ENCODE assay signal across 8 cellular contexts in genomic region chr7:45921699-45922519, GRCh38. TPM values are rescaled to one million over a fixed set of nuclear protein-coding genes. Genes with fewer than 3 reads are reported as not detected.
DNase-seq lines count a peak whose midpoint lies in the region; ATAC-seq and TF ChIP-seq lines count a peak whose summit lies in the region.

No MANE protein-coding gene starts in this region.

- H4K20me1 ChIP-seq in HCT116 (ENCODE audit: insufficient read depth) = no peaks in the 10 kb centered on the region

- H3K27me3 ChIP-seq in CD8-positive, alpha-beta memory T cell (ENCODE audit: insufficient read depth, low read length, poor library complexity, severe bottlenecking) = no peaks in the 10 kb centered on the region
- peaks cover 8% of the 10 kb centered on the region; the same call in 1 of the 2 replicates for H3K27me3 ChIP-seq in HCT116 (ENCODE audit: insufficient read depth, low read length)
- H3K27me3 ChIP-seq in esophagus muscularis mucosa = peaks cover 0 to 60% (median 19%) of the 10 kb centered on the region in 4 donors
- peaks cover 0 to 6% of the 10 kb centered on the region in 2 donors for H3K27me3 ChIP-seq in naive thymus-derived CD4-positive, alpha-beta T cell (ENCODE audit: control insufficient read depth in 2 of 2, insufficient read depth in 2 of 2, low read length in 2 of 2)

- H2AFZ ChIP-seq in HCT116 (ENCODE audit: low read depth, low read length, poor library complexity, severe bottlenecking) = peak overlapping the region; percentile 69

- BruUV-seq in HCT116 (replicated peaks; lab: Mats Ljungman, UMichigan) = no TSS peak

- H3K79me2 ChIP-seq in HCT116 (ENCODE audit: insufficient read depth, low read length) = no peaks in the 10 kb centered on the region

- TF ChIP-seq POLR2A in HCT116 (IDR thresholded peaks at IDR 0.05; ENCODE audit: borderline replicate concordance, extremely low read depth, insufficient read depth, insufficient read length) (no peak), esophagus muscularis mucosa (IDR thresholded peaks at IDR 0.05; ENCODE audit: low read depth) (no peak)

- H3K4me3 Mint-ChIP-seq in CD8-positive, alpha-beta memory T cell = peak overlapping the region; percentile 33 to 78 (median 69)
- peak overlapping the region; percentile 59 for H3K4me3 Mint-ChIP-seq in T-helper 2 cell treated with Interferon-gamma antibody and Interleukin-4, amounts not matched to agents 5 μg/mL and 100 μg/mL, for 36 hours
- H3K4me3 Mint-ChIP-seq in naive thymus-derived CD4-positive, alpha-beta T cell = peak overlapping the region; percentile 55 to 82 (median 64)

- H3K27ac Mint-ChIP-seq in CD8-positive, alpha-beta memory T cell = peak overlapping the region in 7 of 8 donors; percentile 35 to 78 (median 56)
- peak overlapping the region; percentile 39 for H3K27ac Mint-ChIP-seq in T-helper 2 cell treated with Interferon-gamma antibody and Interleukin-4, amounts not matched to agents 5 μg/mL and 100 μg/mL, for 36 hours
- H3K27ac Mint-ChIP-seq in naive thymus-derived CD4-positive, alpha-beta T cell = peak overlapping the region in 3 of 9 donors; percentile 62 to 68 (median 63)

- H3K27ac ChIP-seq in CD8-positive, alpha-beta memory T cell (ENCODE audit: low read depth, low read length) = no peak overlapping the region
- H3K27ac ChIP-seq in HCT116 (ENCODE audit: low read depth, low read length) (no peak overlapping the region), esophagus muscularis mucosa (replicated peaks in 1 of 4) (peak overlapping the region in 1 of 4 donors; percentile 34)
- H3K27ac ChIP-seq in naive thymus-derived CD4-positive, alpha-beta T cell (ENCODE audit: low read depth, low read length) = no peak overlapping the region

- TF ChIP-seq RAD21 in HCT116 (IDR thresholded peaks at IDR 0.05; ENCODE audit: low read depth) = peak; percentile 91

- intact Hi-C loops in HCT116 (cut with micrococcal nuclease) (loop anchor here (2.0 kb wide), 2 partner anchors 1167 to 1333 kb away; no protein-coding TSS in a partner anchor), esophagus muscularis mucosa (cut with DNase I) (loop anchor here (2.0 kb wide), 1 partner anchor 1167 kb away; no protein-coding TSS in a partner anchor)
- intact Hi-C loops in naive thymus-derived CD4-positive, alpha-beta T cell (cut with micrococcal nuclease) = loop anchor here in 1 of 2 donors (1.0 kb wide), 3 partner anchors 18 to 430 kb away; no protein-coding TSS in a partner anchor

- H3K27me3 Mint-ChIP-seq in CD8-positive, alpha-beta memory T cell = peaks cover 41 to 52% of the 10 kb centered on the region in 2 donors
- peaks cover 76% of the 10 kb centered on the region for H3K27me3 Mint-ChIP-seq in T-helper 2 cell treated with Interferon-gamma antibody and Interleukin-4, amounts not matched to agents 5 μg/mL and 100 μg/mL, for 36 hours (ENCODE audit: low read depth)
- peaks cover 40 to 73% (median 51%) of the 10 kb centered on the region in 5 donors for H3K27me3 Mint-ChIP-seq in naive thymus-derived CD4-positive, alpha-beta T cell

- DNase-seq in CD8-positive, alpha-beta memory T cell = no peak
- DNase-seq in HCT116 (ENCODE audit: low read depth, low spot score) (peak; percentile 44), esophagus muscularis mucosa (ENCODE audit: extremely low spot score) (peak; percentile 89), SIG-M5 (lab: John Stamatoyannopoulos, UW) (no peak), NCI-H1436 treated with DMSO at 0.1 percent for 48 hours (lab: John Stamatoyannopoulos, UW) (no peak)
- no peak for DNase-seq in T-helper 2 cell treated with Interferon-gamma antibody and Interleukin-4, amounts not matched to agents 5 μg/mL and 100 μg/mL, for 36 hours (ENCODE audit: low spot score)
- no peak for DNase-seq in naive thymus-derived CD4-positive, alpha-beta T cell

- POLR2A ChIA-PET in CD8-positive, alpha-beta memory T cell (lab: Charles Lee) = no interaction called here
- POLR2A ChIA-PET in HCT116 (lab: Charles Lee) = no interaction called here
- POLR2A ChIA-PET in naive thymus-derived CD4-positive, alpha-beta T cell (lab: Charles Lee) = interaction anchor here (0.6 to 1.7 kb wide), 3 partner anchors 18 to 1347 kb away, joined by 3 to 7 read pairs (median 3); no protein-coding TSS in a partner anchor

- no peak overlapping the region for H3K9ac ChIP-seq in HCT116 (ENCODE audit: low read length)

- CTCF ChIA-PET in CD8-positive, alpha-beta memory T cell (lab: Charles Lee) = interaction anchor here (0.8 to 3.2 kb wide), 10 partner anchors 10 to 436 kb away, joined by 3 to 12 read pairs (median 4); no protein-coding TSS in a partner anchor
- CTCF ChIA-PET in HCT116 (lab: Charles Lee) = interaction anchor here (0.7 to 3.1 kb wide), 18 partner anchors 8 to 1311 kb away, joined by 3 to 27 read pairs (median 5); no protein-coding TSS in a partner anchor
- CTCF ChIA-PET in naive thymus-derived CD4-positive, alpha-beta T cell (lab: Charles Lee) = interaction anchor here (0.6 to 1.7 kb wide), 6 partner anchors 9 to 491 kb away, joined by 3 to 9 read pairs (median 4); no protein-coding TSS in a partner anchor

- no peaks in the 10 kb centered on the region for H3K9me3 ChIP-seq in CD8-positive, alpha-beta memory T cell (ENCODE audit: low read length)
- H3K9me3 ChIP-seq in HCT116 (ENCODE audit: control insufficient read depth in 1 of 2, insufficient read depth in 1 of 2, low read depth in 1 of 2, low read length in 2 of 2) (no peaks in the 10 kb centered on the region), esophagus muscularis mucosa (no peaks in the 10 kb centered on the region)
- H3K9me3 ChIP-seq in naive thymus-derived CD4-positive, alpha-beta T cell (ENCODE audit: control insufficient read depth in 2 of 3, low read length in 3 of 3) = no peaks in the 10 kb centered on the region

- H3K4me1 ChIP-seq in CD8-positive, alpha-beta memory T cell (ENCODE audit: insufficient read depth, low read length) = peaks cover 13% of the 10 kb centered on the region
- H3K4me1 ChIP-seq in HCT116 (ENCODE audit: control insufficient read depth in 1 of 2, insufficient read depth in 2 of 2, low read length in 2 of 2) (peaks cover 3 to 31% of the 10 kb centered on the region in 2 experiments; a peak in 2 of 4 replicates), esophagus muscularis mucosa (peaks cover 32 to 60% (median 54%) of the 10 kb centered on the region in 4 donors)
- peaks cover 0 to 13% of the 10 kb centered on the region in 2 donors for H3K4me1 ChIP-seq in naive thymus-derived CD4-positive, alpha-beta T cell (ENCODE audit: control insufficient read depth in 2 of 2, insufficient read depth in 2 of 2, low read length in 2 of 2)

- peaks cover 0 to 4% (median 0%) of the 10 kb centered on the region in 3 donors for H3K36me3 Mint-ChIP-seq in CD8-positive, alpha-beta memory T cell
- H3K36me3 Mint-ChIP-seq in T-helper 2 cell treated with Interferon-gamma antibody and Interleukin-4, amounts not matched to agents 5 μg/mL and 100 μg/mL, for 36 hours (ENCODE audit: low read depth) = no peaks in the 10 kb centered on the region
- no peaks in the 10 kb centered on the region for H3K36me3 Mint-ChIP-seq in naive thymus-derived CD4-positive, alpha-beta T cell

- ATAC-seq in HCT116 (peak; percentile 20; the same call in 1 of the 2 replicates), GM21381 (IDR thresholded peaks at IDR 0.05; ENCODE audit: unreplicated experiment) (no peak)
- no peak for ATAC-seq in naive thymus-derived CD4-positive, alpha-beta T cell

- peaks cover 17 to 55% (median 27%) of the 10 kb centered on the region in 3 donors for H3K4me1 Mint-ChIP-seq in CD8-positive, alpha-beta memory T cell
- peaks cover 21% of the 10 kb centered on the region for H3K4me1 Mint-ChIP-seq in T-helper 2 cell treated with Interferon-gamma antibody and Interleukin-4, amounts not matched to agents 5 μg/mL and 100 μg/mL, for 36 hours (ENCODE audit: low read depth)
- H3K4me1 Mint-ChIP-seq in naive thymus-derived CD4-positive, alpha-beta T cell = peaks cover 14 to 29% (median 26%) of the 10 kb centered on the region in 7 donors

- no peak for TF ChIP-seq EP300 in esophagus muscularis mucosa (IDR thresholded peaks at IDR 0.05)

- 6% methylated on average over 36 of the region's 36 CpGs for WGBS in esophagus muscularis mucosa

- H3K9me2 ChIP-seq in HCT116 (ENCODE audit: insufficient read depth) = no peaks in the 10 kb centered on the region

- H3K36me3 ChIP-seq in CD8-positive, alpha-beta memory T cell (ENCODE audit: insufficient read depth, low read length) = no peaks in the 10 kb centered on the region
- H3K36me3 ChIP-seq in HCT116 (ENCODE audit: control insufficient read depth in 1 of 2, insufficient read depth in 2 of 2, low read length in 2 of 2) (no peaks in the 10 kb centered on the region), esophagus muscularis mucosa (peaks cover 0 to 4% (median 0%) of the 10 kb centered on the region in 4 donors)
- no peaks in the 10 kb centered on the region for H3K36me3 ChIP-seq in naive thymus-derived CD4-positive, alpha-beta T cell (ENCODE audit: control insufficient read depth in 2 of 3, insufficient read depth in 3 of 3, low read length in 3 of 3)

- TF ChIP-seq CTCF in HCT116 (IDR thresholded peaks at IDR 0.05 in 2 of 3, conservative IDR thresholded peaks at IDR 0.05 in 1 of 3; ENCODE audit: borderline replicate concordance in 1 of 3, insufficient read depth in 1 of 3, low read depth in 2 of 3, low read length in 2 of 3) (peak; percentile 84 to 95 (median 86)), esophagus muscularis mucosa (IDR thresholded peaks at IDR 0.05) (peak; percentile 62 to 76 (median 65))

- RAD21 ChIA-PET in HCT116 (lab: Charles Lee; ENCODE audit: low non-redundant PET in 1 of 2, low total read pairs in 2 of 2, uncharacterized antibody in 2 of 2, unreplicated experiment in 2 of 2) = interaction anchor here (1.4 to 1.5 kb wide), 3 partner anchors 34 to 430 kb away, joined by 3 to 6 read pairs (median 4); no protein-coding TSS in a partner anchor

- peaks cover 0 to 2% (median 0%) of the 10 kb centered on the region in 5 donors for H3K9me3 Mint-ChIP-seq in CD8-positive, alpha-beta memory T cell
- no peaks in the 10 kb centered on the region for H3K9me3 Mint-ChIP-seq in T-helper 2 cell treated with Interferon-gamma antibody and Interleukin-4, amounts not matched to agents 5 μg/mL and 100 μg/mL, for 36 hours
- peaks cover 0 to 4% (median 0%) of the 10 kb centered on the region in 11 donors for H3K9me3 Mint-ChIP-seq in naive thymus-derived CD4-positive, alpha-beta T cell

- peak overlapping the region; percentile 4 for H3K4me3 ChIP-seq in CD8-positive, alpha-beta memory T cell (ENCODE audit: low read length)
- H3K4me3 ChIP-seq in HCT116 (replicated peaks in 1 of 2; ENCODE audit: low read depth in 1 of 2, low read length in 2 of 2) (no peak overlapping the region), esophagus muscularis mucosa (peak overlapping the region; percentile 56 to 65 (median 56))
- H3K4me3 ChIP-seq in naive thymus-derived CD4-positive, alpha-beta T cell (ENCODE audit: low read length) = peak overlapping the region; percentile 19

- peak overlapping the region; percentile 75 for H3K4me2 ChIP-seq in HCT116 (ENCODE audit: low read length)

RNA-seq across cellular contexts. Expression of gene IGFBP3, which starts 0.8 kb away (rescaled TPM):
- 1 to 10 TPM; 3.5 to 4.5 TPM for total RNA-seq in CD8-positive, alpha-beta memory T cell
- polyA plus RNA-seq in CD8-positive, alpha-beta memory T cell = 11.1 TPM
- total RNA-seq in HCT116 (2021; ENCODE audit: unreplicated experiment) = 4.1 TPM
- polyA plus RNA-seq in HCT116 (2012) = 2.0 and 2.6 TPM in 2 replicates
- total RNA-seq in esophagus muscularis mucosa = 100 to 1,000 TPM in 2 of 4 donors, 10 to 100 TPM in 2; 60.6 to 187 (median 104) TPM
- 1 to 10 TPM; 3.2 to 9.4 (median 8.5) TPM for total RNA-seq in naive thymus-derived CD4-positive, alpha-beta T cell
- polyA plus RNA-seq in naive thymus-derived CD4-positive, alpha-beta T cell = 1 to 10 TPM in 1 of 2 donors, under 1 TPM in 1; 0.45 to 1.3 TPM

RNA-seq across cellular contexts. Expression of gene IGFBP1, which starts 33.6 kb away (rescaled TPM):
- not detected for total RNA-seq in CD8-positive, alpha-beta memory T cell
- polyA plus RNA-seq in CD8-positive, alpha-beta memory T cell = not detected
- total RNA-seq in HCT116 (2021; ENCODE audit: unreplicated experiment) = 0.20 TPM
- not detected in 2 replicates for polyA plus RNA-seq in HCT116 (2012)
- not detected for total RNA-seq in esophagus muscularis mucosa
- total RNA-seq in naive thymus-derived CD4-positive, alpha-beta T cell = not detected
- polyA plus RNA-seq in naive thymus-derived CD4-positive, alpha-beta T cell = not detected

RNA-seq across cellular contexts. Expression of gene CCDC201, which starts 49.0 kb away (rescaled TPM):
- total RNA-seq in CD8-positive, alpha-beta memory T cell = not detected
- not detected for polyA plus RNA-seq in CD8-positive, alpha-beta memory T cell
- not detected for total RNA-seq in HCT116 (2021; ENCODE audit: unreplicated experiment)
- 0.01 TPM in 1 of 2 replicates, not detected in the other for polyA plus RNA-seq in HCT116 (2012)
- not detected for total RNA-seq in esophagus muscularis mucosa
- not detected for total RNA-seq in naive thymus-derived CD4-positive, alpha-beta T cell
- not detected for polyA plus RNA-seq in naive thymus-derived CD4-positive, alpha-beta T cell

Comparison
In these comparisons a context has a peak if more than half of its experiments do, and no peak if none do; other contexts are left out.
1. DNase-seq: peak in HCT116 (single experiment) and esophagus muscularis mucosa (single experiment); none in CD8-positive, alpha-beta memory T cell (0 of 5), T-helper 2 cell treated with Interferon-gamma antibody and Interleukin-4, amounts not matched to agents 5 μg/mL and 100 μg/mL, for 36 hours (single experiment), naive thymus-derived CD4-positive, alpha-beta T cell (0 of 9), SIG-M5 (single experiment) and NCI-H1436 treated with DMSO at 0.1 percent for 48 hours (single experiment).
2. H3K4me3 ChIP-seq: peak in CD8-positive, alpha-beta memory T cell (single experiment), esophagus muscularis mucosa (4 of 4) and naive thymus-derived CD4-positive, alpha-beta T cell (single experiment); none in HCT116 (0 of 2).
3. RNA of gene IGFBP3, which starts 0.8 kb away (total RNA-seq): 60.6 to 187 TPM in esophagus muscularis mucosa; 3.2 to 9.4 TPM in naive thymus-derived CD4-positive, alpha-beta T cell, 3.5 to 4.5 TPM in CD8-positive, alpha-beta memory T cell and 4.1 TPM in HCT116 (single experiment); every median in the first group is over 4 times any median in the second.
4. Peak in every context shown above with its lines, with median percentiles within 50 percentile points of each other: H3K4me3 Mint-ChIP-seq.